ENCODE assay signal across 10 cellular contexts in genomic region chr12:6226002-6226700, GRCh38. TPM values are rescaled to one million over a fixed set of nuclear protein-coding genes. Genes with fewer than 3 reads are reported as not detected.
A peak's percentile ranks its signal among the peaks of the same experiment; 100 is the strongest.
DNase-seq lines count a peak whose midpoint lies in the region; ATAC-seq, FAIRE-seq and TF ChIP-seq lines count a peak whose summit lies in the region.
"Had no signal": no experiment of that assay in that cellular context is flagged by ENCODE, and none has a peak within 500 bp of the region (broad histone marks: within the 10 kb centered on the region; RNA-seq: fewer than 3 reads in every experiment).

No MANE protein-coding gene starts in this region.

- intact Hi-C loops in vagina (cut with DNase I): no loop called here
- intact Hi-C loops in CD8-positive, alpha-beta T cell (cut with DNase I, micrococcal nuclease): no loop called here

- ATAC-seq in HG03025 (IDR thresholded peaks at IDR 0.05; ENCODE audit: low FRiP score, unreplicated experiment): no peak
- no peak for ATAC-seq in CD8-positive, alpha-beta T cell
- ATAC-seq: T-cell had no signal

- peak overlapping the region; percentile 93 for H3K27ac ChIP-seq in vagina
- H3K27ac ChIP-seq in CD8-positive, alpha-beta T cell (ENCODE audit: low read depth, low read length): no peak overlapping the region

- TF ChIP-seq CTCF in fibroblast of pulmonary artery (IDR thresholded peaks at IDR 0.05; ENCODE audit: low read length, missing control alignments) (no peak), neural crest cell (conservative IDR thresholded peaks at IDR 0.05) (no peak), vagina (IDR thresholded peaks at IDR 0.05) (no peak)
- no peak for TF ChIP-seq CTCF in CD8-positive, alpha-beta T cell (IDR thresholded peaks at IDR 0.05)

- no peaks in the 10 kb centered on the region for H3K36me3 Mint-ChIP-seq in neural crest cell (ENCODE audit: low read depth)
- peaks cover 2% of the 10 kb centered on the region for H3K36me3 Mint-ChIP-seq in CD8-positive, alpha-beta T cell
- H3K36me3 Mint-ChIP-seq: T-cell had no signal

- H3K9me3 Mint-ChIP-seq in neural crest cell: no peaks in the 10 kb centered on the region
- no peaks in the 10 kb centered on the region for H3K9me3 Mint-ChIP-seq in CD8-positive, alpha-beta T cell
- H3K9me3 Mint-ChIP-seq: central memory CD8-positive, alpha-beta T cell; T-cell had no signal

- peaks cover 14% of the 10 kb centered on the region for H3K27me3 Mint-ChIP-seq in neural crest cell (ENCODE audit: low read depth)
- no peaks in the 10 kb centered on the region for H3K27me3 Mint-ChIP-seq in CD8-positive, alpha-beta T cell (ENCODE audit: low read depth)
- H3K27me3 Mint-ChIP-seq: T-cell had no signal

- DNase-seq in SIG-M5 treated with dmso at 0.1 percent for 504 hours (lab: John Stamatoyannopoulos, UW; ENCODE audit: unreplicated experiment) (peak; percentile 33), SIG-M5 (lab: John Stamatoyannopoulos, UW) (no peak), fibroblast of pulmonary artery (ENCODE audit: low read depth) (peak; percentile 96), neural crest cell (ENCODE audit: low read depth, low spot score) (no peak), vagina (ENCODE audit: extremely low spot score in 2 of 2) (no peak), urothelium cell line (ENCODE audit: low spot score) (no peak)
- no peak for DNase-seq in CD8-positive, alpha-beta T cell
- DNase-seq: T-cell had no signal

- no peak for FAIRE-seq in urothelium cell line (lab: Jason Lieb, UNC)

- H3K4me3 Mint-ChIP-seq in neural crest cell: no peak overlapping the region
- no peak overlapping the region for H3K4me3 Mint-ChIP-seq in CD8-positive, alpha-beta T cell
- H3K4me3 Mint-ChIP-seq: central memory CD8-positive, alpha-beta T cell; T-cell had no signal

- CTCF ChIA-PET in CD8-positive, alpha-beta T cell (lab: Charles Lee): no interaction called here

- POLR2A ChIA-PET in CD8-positive, alpha-beta T cell (lab: Charles Lee): no interaction called here

- peaks cover 100% of the 10 kb centered on the region for H3K4me1 ChIP-seq in vagina
- H3K4me1 ChIP-seq in CD8-positive, alpha-beta T cell (ENCODE audit: insufficient read depth, low read length): peaks cover 17% of the 10 kb centered on the region

- peaks cover 0 to 13% of the 10 kb centered on the region in 2 donors for H3K36me3 ChIP-seq in vagina
- H3K36me3 ChIP-seq in CD8-positive, alpha-beta T cell (ENCODE audit: insufficient read depth, low read length): no peaks in the 10 kb centered on the region

- H3K4me1 Mint-ChIP-seq in neural crest cell: peaks cover 39% of the 10 kb centered on the region
- peaks cover 13% of the 10 kb centered on the region for H3K4me1 Mint-ChIP-seq in CD8-positive, alpha-beta T cell (ENCODE audit: low read depth)

- H3K4me3 ChIP-seq in fibroblast of pulmonary artery (replicated peaks; ENCODE audit: low read depth, low read length) (peak overlapping the region; percentile 3), vagina (peak overlapping the region; percentile 0 to 17)
- H3K4me3 ChIP-seq in CD8-positive, alpha-beta T cell (ENCODE audit: low read depth, low read length): no peak overlapping the region

- peak overlapping the region; percentile 21 for H3K27ac Mint-ChIP-seq in neural crest cell (ENCODE audit: unreplicated experiment)
- H3K27ac Mint-ChIP-seq in CD8-positive, alpha-beta T cell: no peak overlapping the region
- H3K27ac Mint-ChIP-seq: T-cell had no signal

- no peaks in the 10 kb centered on the region for H3K27me3 ChIP-seq in vagina
- no peaks in the 10 kb centered on the region for H3K27me3 ChIP-seq in CD8-positive, alpha-beta T cell (ENCODE audit: insufficient read depth, low read length)

- no peak for TF ChIP-seq POLR2A in vagina (IDR thresholded peaks at IDR 0.05)

- H3K9me3 ChIP-seq in vagina: no peaks in the 10 kb centered on the region
- no peaks in the 10 kb centered on the region for H3K9me3 ChIP-seq in CD8-positive, alpha-beta T cell (ENCODE audit: low read length)

RNA-seq across cellular contexts. Expression of gene CD9, which starts 26.0 kb away (rescaled TPM):
- total RNA-seq in neural crest cell (1.8 and 2.1 TPM in 2 replicates), vagina (366 TPM)
- total RNA-seq in CD8-positive, alpha-beta T cell: 1 to 10 TPM; 1.3 to 1.8 TPM

Comparison
In these comparisons a context has a peak if more than half of its experiments do, and no peak if none do; other contexts are left out.
1. DNase-seq: peak in SIG-M5 treated with dmso at 0.1 percent for 504 hours (single experiment) and fibroblast of pulmonary artery (single experiment); none in SIG-M5 (single experiment), neural crest cell (single experiment), vagina (0 of 2), CD8-positive, alpha-beta T cell (0 of 7) and urothelium cell line (single experiment).
2. RNA of gene CD9, which starts 26.0 kb away (total RNA-seq): 366 TPM in vagina (single experiment); 1.8 to 2.1 TPM in neural crest cell and 1.3 to 1.8 TPM in CD8-positive, alpha-beta T cell; every median in the first group is over 100 times any median in the second.